ENCODE assay signal across 11 cellular contexts in genomic region chr16:22216191-22216831, GRCh38. TPM values are rescaled to one million over a fixed set of nuclear protein-coding genes. Genes with fewer than 3 reads are reported as not detected.
DNase-seq lines count a peak whose midpoint lies in the region; ATAC-seq and TF ChIP-seq lines count a peak whose summit lies in the region.
"Had no signal": no experiment of that assay in that cellular context is flagged by ENCODE, and none has a peak within 500 bp of the region (broad histone marks: within the 10 kb centered on the region; RNA-seq: fewer than 3 reads in every experiment).

No MANE protein-coding gene starts in this region.

- no peak overlapping the region for H3K4me2 ChIP-seq in SK-N-SH

- no peak overlapping the region for H3K4me3 Mint-ChIP-seq in naive thymus-derived CD4-positive, alpha-beta T cell

- TF ChIP-seq CTCF in NB4 (IDR thresholded peaks at IDR 0.05; ENCODE audit: low read depth, low read length) (no peak), SK-N-SH (IDR thresholded peaks at IDR 0.05) (no peak), A673 (conservative IDR thresholded peaks at IDR 0.05; ENCODE audit: low read depth, low read length) (no peak), GM20000 (IDR thresholded peaks at IDR 0.05; ENCODE audit: extremely low read depth, missing control alignments) (no peak)

- POLR2A ChIA-PET in naive thymus-derived CD4-positive, alpha-beta T cell (lab: Charles Lee): interaction anchor here (0.7 to 0.9 kb wide), 2 partner anchors 23 to 75 kb away, joined by 3 read pairs; no protein-coding TSS in a partner anchor
- POLR2A ChIA-PET in SK-N-SH (lab: Yijun Ruan, JAX) (interaction anchor here (0.5 to 1.7 kb wide), 2 partner anchors 25 to 1278 kb away, joined by 3 to 4 read pairs; no protein-coding TSS in a partner anchor), A673 (lab: Charles Lee; ENCODE audit: low non-redundant PET) (no interaction called here)

- no peak for TF ChIP-seq RAD21 in SK-N-SH (IDR thresholded peaks at IDR 0.05; ENCODE audit: low read length)

- H3K27ac Mint-ChIP-seq in naive thymus-derived CD4-positive, alpha-beta T cell: peak overlapping the region in 3 of 9 donors; percentile 11 to 39 (median 24)

- H3K9ac ChIP-seq in adipocyte (ENCODE audit: low read length) (no peak overlapping the region), SK-N-SH (no peak overlapping the region)

- CTCF ChIA-PET in naive thymus-derived CD4-positive, alpha-beta T cell (lab: Charles Lee): no interaction called here
- CTCF ChIA-PET in SK-N-SH (lab: Yijun Ruan, JAX): interaction anchor here (0.7 to 1.2 kb wide), 5 partner anchors 10 to 82 kb away, joined by 3 to 5 read pairs (median 3); partner anchors contain the start of gene EEF2K
- CTCF ChIA-PET in A673 (lab: Charles Lee): no interaction called here

- no peaks in the 10 kb centered on the region for H4K20me1 ChIP-seq in SK-N-SH (ENCODE audit: insufficient read depth)

- no peaks in the 10 kb centered on the region for H3K9me2 ChIP-seq in SK-N-SH

- BruUV-seq in A673 (replicated peaks; lab: Mats Ljungman, UMichigan): no TSS peak

- 94% methylated on average over 9 of the region's 9 CpGs for WGBS in SK-N-SH (ENCODE audit: low lambda C conversion rate)

- no peaks in the 10 kb centered on the region for H3K27me3 Mint-ChIP-seq in naive thymus-derived CD4-positive, alpha-beta T cell

- no peak overlapping the region for H2AFZ ChIP-seq in SK-N-SH (ENCODE audit: low read depth)

- H3K79me2 ChIP-seq in SK-N-SH (ENCODE audit: insufficient read depth): peaks cover 26% of the 10 kb centered on the region

- H3K36me3 ChIP-seq in adipocyte (ENCODE audit: control insufficient read depth, insufficient read depth, low read length, severe bottlenecking) (no peaks in the 10 kb centered on the region), SK-N-SH (replicated peaks in 1 of 2; ENCODE audit: control insufficient read depth in 1 of 2, insufficient read depth in 2 of 2, low read length in 1 of 2) (no peaks in the 10 kb centered on the region), A673 (ENCODE audit: insufficient read depth, low read length, poor library complexity, severe bottlenecking) (no peaks in the 10 kb centered on the region)
- H3K36me3 ChIP-seq in naive thymus-derived CD4-positive, alpha-beta T cell (ENCODE audit: control insufficient read depth in 2 of 3, insufficient read depth in 3 of 3, low read length in 3 of 3): no peaks in the 10 kb centered on the region

- peak; percentile 82 for ATAC-seq in naive thymus-derived CD4-positive, alpha-beta T cell
- ATAC-seq: gastroesophageal sphincter had no signal

- DNase-seq in ELR (ENCODE audit: low read depth) (peak; percentile 19), NB4 (ENCODE audit: low read depth) (peak; percentile 75), adipocyte (ENCODE audit: low read depth) (peak; percentile 65), SK-N-SH (no peak), A673 (ENCODE audit: low spot score) (no peak), foreskin melanocyte (no peak), GM20000 (ENCODE audit: low spot score) (no peak)
- DNase-seq in naive thymus-derived CD4-positive, alpha-beta T cell: no peak
- DNase-seq: NCI-H1436 had no signal

- H3K27me3 ChIP-seq in adipocyte (replicated peaks; ENCODE audit: control insufficient read depth, insufficient read depth, low read length) (no peaks in the 10 kb centered on the region), SK-N-SH (ENCODE audit: insufficient read depth) (no peaks in the 10 kb centered on the region), A673 (replicated peaks; ENCODE audit: insufficient read depth, low read depth, low read length, poor library complexity) (no peaks in the 10 kb centered on the region)
- H3K27me3 ChIP-seq in naive thymus-derived CD4-positive, alpha-beta T cell (ENCODE audit: control insufficient read depth in 2 of 2, insufficient read depth in 2 of 2, low read length in 2 of 2): no peaks in the 10 kb centered on the region
- H3K27me3 ChIP-seq: gastroesophageal sphincter had no signal

- H3K9me3 ChIP-seq in adipocyte (ENCODE audit: control insufficient read depth, low read length) (no peaks in the 10 kb centered on the region), SK-N-SH (no peaks in the 10 kb centered on the region), A673 (ENCODE audit: low read depth, low read length, poor library complexity, severe bottlenecking) (peaks cover 4% of the 10 kb centered on the region)
- no peaks in the 10 kb centered on the region for H3K9me3 ChIP-seq in naive thymus-derived CD4-positive, alpha-beta T cell (ENCODE audit: control insufficient read depth in 2 of 3, low read length in 3 of 3)
- H3K9me3 ChIP-seq: gastroesophageal sphincter had no signal

- H3K4me1 Mint-ChIP-seq in naive thymus-derived CD4-positive, alpha-beta T cell: peaks cover 0 to 33% (median 9%) of the 10 kb centered on the region in 7 donors

- H3F3A ChIP-seq in SK-N-SH (replicated peaks; ENCODE audit: insufficient read depth): no peaks in the 10 kb centered on the region

- H3K4me3 ChIP-seq in NB4 (ENCODE audit: low read depth, low read length) (no peak overlapping the region), adipocyte (ENCODE audit: low read length) (no peak overlapping the region), SK-N-SH (ENCODE audit: low read depth in 2 of 2, low read length in 1 of 2) (no peak overlapping the region), A673 (ENCODE audit: low read depth, low read length, poor library complexity, severe bottlenecking) (no peak overlapping the region)
- H3K4me3 ChIP-seq in naive thymus-derived CD4-positive, alpha-beta T cell (ENCODE audit: low read length): no peak overlapping the region
- H3K4me3 ChIP-seq: gastroesophageal sphincter had no signal

- H3K4me1 ChIP-seq in adipocyte (ENCODE audit: control insufficient read depth, insufficient read depth, low read length): peaks cover 34% of the 10 kb centered on the region
- no peaks in the 10 kb centered on the region for H3K4me1 ChIP-seq in naive thymus-derived CD4-positive, alpha-beta T cell (ENCODE audit: control insufficient read depth in 2 of 2, insufficient read depth in 2 of 2, low read length in 2 of 2)
- peaks cover 0 to 2% of the 10 kb centered on the region in 2 experiments; a peak in 1 of 4 replicates for H3K4me1 ChIP-seq in SK-N-SH (ENCODE audit: control insufficient read depth in 1 of 2, insufficient read depth in 2 of 2, low read depth in 1 of 2, low read length in 1 of 2)
- H3K4me1 ChIP-seq in A673 (ENCODE audit: insufficient read depth, low read length, poor library complexity, severe bottlenecking): peaks cover 6% of the 10 kb centered on the region

- peaks cover 0 to 43% (median 10%) of the 10 kb centered on the region in 5 donors for H3K36me3 Mint-ChIP-seq in naive thymus-derived CD4-positive, alpha-beta T cell

- H3K9me3 Mint-ChIP-seq in naive thymus-derived CD4-positive, alpha-beta T cell: no peaks in the 10 kb centered on the region

- intact Hi-C loops in naive thymus-derived CD4-positive, alpha-beta T cell (cut with micrococcal nuclease): no loop called here
- intact Hi-C loops in A673 (cut with micrococcal nuclease; ENCODE audit: unreplicated experiment): no loop called here

- no peak for TF ChIP-seq POLR2A in NB4 (IDR thresholded peaks at IDR 0.05; ENCODE audit: extremely low read depth, insufficient read length)

- no peak overlapping the region for H3K27ac ChIP-seq in naive thymus-derived CD4-positive, alpha-beta T cell (ENCODE audit: low read depth, low read length)
- H3K27ac ChIP-seq in SK-N-SH (ENCODE audit: low read depth in 2 of 2, low read length in 1 of 2) (no peak overlapping the region), A673 (ENCODE audit: low read depth, low read length, poor library complexity, severe bottlenecking) (no peak overlapping the region)
- H3K27ac ChIP-seq: gastroesophageal sphincter, VCaP had no signal

- TF ChIP-seq EP300 in SK-N-SH (IDR thresholded peaks at IDR 0.05; ENCODE audit: borderline replicate concordance in 1 of 2, low read depth in 1 of 2, low read length in 1 of 2): no peak

TF ChIP-seq in SK-N-SH, 30 proteins besides CTCF, POLR2A, EP300 and RAD21:
- TF ChIP-seq EZH2phosphoT487 (IDR thresholded peaks at IDR 0.05; ENCODE audit: borderline replicate concordance, low read depth): no peak
- no peak for TF ChIP-seq MXI1 (IDR thresholded peaks at IDR 0.05; ENCODE audit: low read depth, low read length)
TF ChIP-seq in SK-N-SH: peak in this region for 0.

RNA-seq across cellular contexts. Expression of gene EEF2K, which starts 10.2 kb away (rescaled TPM):
- total RNA-seq in naive thymus-derived CD4-positive, alpha-beta T cell: 10 to 100 TPM; 15.3 to 27.9 (median 21.8) TPM
- 1 to 10 TPM; 1.9 to 3.1 TPM for polyA plus RNA-seq in naive thymus-derived CD4-positive, alpha-beta T cell
- polyA plus RNA-seq in SK-N-SH (2012; rRNA removed): 8.0 and 10.4 TPM in 2 replicates
- 3.8 and 5.6 TPM in 2 replicates for polyA plus RNA-seq in SK-N-SH (2012; cell fraction: cytosol; rRNA removed)
- polyA plus RNA-seq in SK-N-SH (2012; cell fraction: nucleus; rRNA removed): 35.2 and 38.2 TPM in 2 replicates
- total RNA-seq in A673 (2021): 14.3 and 18.4 TPM in 2 replicates

RNA-seq across cellular contexts. Expression of gene SDR42E2, which starts 54.0 kb away (rescaled TPM):
- 1 to 10 TPM in 2 of 5 experiments, under 1 TPM in 2, not detected in 1; 0.67 to 1.6 (median 1.0) TPM for total RNA-seq in naive thymus-derived CD4-positive, alpha-beta T cell
- under 1 TPM; 0.07 to 0.48 TPM for polyA plus RNA-seq in naive thymus-derived CD4-positive, alpha-beta T cell
- not detected in 2 replicates for polyA plus RNA-seq in SK-N-SH (2012; rRNA removed)
- polyA plus RNA-seq in SK-N-SH (2012; cell fraction: cytosol; rRNA removed): not detected in 2 replicates
- polyA plus RNA-seq in SK-N-SH (2012; cell fraction: nucleus; rRNA removed): not detected in 2 replicates
- total RNA-seq in A673 (2021): not detected in 2 replicates
- total RNA-seq: gastroesophageal sphincter had no signal

Comparison
In these comparisons a context has a peak if more than half of its experiments do, and no peak if none do; other contexts are left out.
1. DNase-seq: peak in ELR (single experiment), NB4 (single experiment) and adipocyte (single experiment); none in naive thymus-derived CD4-positive, alpha-beta T cell (0 of 9), SK-N-SH (single experiment), A673 (single experiment), foreskin melanocyte (single experiment) and GM20000 (single experiment).